In genomic region chr1:28668191-28668955, GRCh38 we compare ENCODE assay signal across 8 cellular contexts. TPM values are rescaled to one million over a fixed set of nuclear protein-coding genes. Genes with fewer than 3 reads are reported as not detected.
DNase-seq lines count a peak whose midpoint lies in the region; ATAC-seq, FAIRE-seq and TF ChIP-seq lines count a peak whose summit lies in the region.

GMEB1 (plus strand) TSS chr1:28668784; CDS start chr1:28683613, 14,829 bp downstream.

- no peak for FAIRE-seq in pancreas (lab: Jason Lieb, UNC)

- 1% methylated on average over 29 to 36 of the region's 57 CpGs for WGBS in pancreas, 2 donors
- WGBS in thymus = 3% methylated on average over 54 of the region's 57 CpGs

- H3K4me1 ChIP-seq in pancreas (peaks cover 4 to 7% (median 5%) of the 10 kb centered on the region in 3 donors), thymus (ENCODE audit: control insufficient read depth, insufficient read depth, low read length) (peaks cover 7% of the 10 kb centered on the region)

- peak within 1 kb of the TSS; percentile 86 to 96 (median 94) for H3K27ac ChIP-seq in pancreas
- H3K27ac ChIP-seq in thymus (ENCODE audit: low read depth) = peak within 1 kb of the TSS; percentile 99

- H3K4me3 ChIP-seq in GM06990 (replicated peaks; ENCODE audit: low read depth, low read length) (peak within 1 kb of the TSS; percentile 91), pancreas (peak within 1 kb of the TSS; percentile 65 to 99 (median 90)), thymus (ENCODE audit: low read length) (peak within 1 kb of the TSS; percentile 100)

- ATAC-seq in HG02610 (IDR thresholded peaks at IDR 0.05; ENCODE audit: unreplicated experiment) (peak; percentile 71), Right ventricle myocardium inferior (peak; percentile 89), pancreas (peak; percentile 92 to 95 (median 94))

- H3K9me3 ChIP-seq in pancreas (no peaks in the 10 kb centered on the region), thymus (ENCODE audit: control insufficient read depth) (no peaks in the 10 kb centered on the region)

- intact Hi-C loops in Right ventricle myocardium inferior (cut with DNase I) (loop anchor here (2.0 to 5.0 kb wide), 2 partner anchors 20 to 69 kb away; partner anchors contain the start of genes RNU11 and YTHDF2), pancreas (cut with DNase I) (no loop called here)

- H3K27me3 ChIP-seq in GM06990 (replicated peaks; ENCODE audit: control insufficient read depth, insufficient read depth, low read length) = no peaks in the 10 kb centered on the region
- H3K27me3 ChIP-seq in pancreas = no peaks in the 10 kb centered on the region
- H3K27me3 ChIP-seq in thymus (ENCODE audit: control insufficient read depth, insufficient read depth) = no peaks in the 10 kb centered on the region

- DNase-seq in GM06990 (ENCODE audit: extremely low read depth, insufficient read length) (peak; percentile 88), NCI-H1105 (lab: John Stamatoyannopoulos, UW) (peak; percentile 90), T follicular helper cell (ENCODE audit: low read depth) (peak; percentile 74), Right ventricle myocardium inferior (ENCODE audit: missing footprints) (peak; percentile 95), pancreas (peak; percentile 83 to 96 (median 88))
- peak; percentile 68 for DNase-seq in activated naive CD8-positive, alpha-beta T cell treated with anti-CD3 and anti-CD28 coated beads, Interleukin-2, amount 50 U/mL, for 16 hours (ENCODE audit: low read depth, low spot score)

- TF ChIP-seq CTCF in GM06990 (IDR thresholded peaks at IDR 0.05; ENCODE audit: insufficient read depth, low read length, poor library complexity, severe bottlenecking) (no peak), pancreas (IDR thresholded peaks at IDR 0.05) (no peak)

- no peaks in the 10 kb centered on the region for H3K36me3 ChIP-seq in GM06990 (ENCODE audit: control insufficient read depth, insufficient read depth, low read length)
- no peaks in the 10 kb centered on the region for H3K36me3 ChIP-seq in pancreas
- H3K36me3 ChIP-seq in thymus (ENCODE audit: control insufficient read depth, insufficient read depth) = no peaks in the 10 kb centered on the region

RNA-seq across cellular contexts. Expression of gene GMEB1, which starts in this region (rescaled TPM):
- total RNA-seq in Right ventricle myocardium inferior = 6.5 TPM
- total RNA-seq in pancreas = 1 to 10 TPM; 3.6 to 7.7 (median 5.0) TPM
- polyA plus RNA-seq in pancreas = 1 to 10 TPM; 2.2 TPM
- 6.5 TPM for polyA plus RNA-seq in thymus

Comparison
In these comparisons a context has a peak if more than half of its experiments do, and no peak if none do; other contexts are left out.
1. Peak in every context shown above with its lines: DNase-seq, ATAC-seq, H3K4me3 ChIP-seq and H3K27ac ChIP-seq.